ENCODE assay signal across 25 cellular contexts in genomic region chr1:184598403-184598802, GRCh38.
"Had no signal": no experiment of that assay in that cellular context is flagged by ENCODE, and none has a peak within 500 bp of the region (broad histone marks: within the 10 kb centered on the region; RNA-seq: fewer than 3 reads in every experiment).

No MANE protein-coding gene starts in this region.

- H3K27me3 ChIP-seq: SJSA1 had no signal

- H3K36me3 Mint-ChIP-seq: activated naive CD4-positive, alpha-beta T cell treated with anti-CD3 and anti-CD28 coated beads, Interleukin-2, amount 10 ng/mL, durations not matched to agents 7 days and 5 days; activated naive CD8-positive, alpha-beta T cell treated with anti-CD3 and anti-CD28 coated beads for 36 hours had no signal

- H3K4me3 Mint-ChIP-seq: activated CD4-positive, alpha-beta T cell treated with anti-CD3 and anti-CD28 coated beads for 36 hours; activated CD8-positive, alpha-beta T cell treated with anti-CD3 and anti-CD28 coated beads for 36 hours; activated naive CD4-positive, alpha-beta T cell treated with anti-CD3 and anti-CD28 coated beads, Interleukin-2, amount 10 ng/mL, durations not matched to agents 7 days and 5 days; activated naive CD8-positive, alpha-beta T cell treated with anti-CD3 and anti-CD28 coated beads for 36 hours; activated T-cell treated with anti-CD3 and anti-CD28 coated beads, Interleukin-2, amount 50 U/mL, for 72 hours; IgD-negative memory B cell; T-helper 17 cell had no signal

- H3K27ac ChIP-seq: SJSA1, WERI-Rb-1 had no signal

- H3K9me3 ChIP-seq: SJSA1 had no signal

- DNase-seq: activated CD4-positive, alpha-beta T cell treated with anti-CD3 and anti-CD28 coated beads for 36 hours; activated CD4-positive, alpha-beta T cell treated with anti-CD3 and anti-CD28 coated beads, Interleukin-2, amount 50 U/mL, for 1 hour; activated CD8-positive, alpha-beta memory T cell treated with anti-CD3 and anti-CD28 coated beads, Interleukin-2, amount 50 U/mL, for 4 hours; activated CD8-positive, alpha-beta T cell treated with anti-CD3 and anti-CD28 coated beads for 36 hours; activated gamma-delta T cell treated with Interleukin-2 at 50 U/mL for 16 hours; activated naive CD4-positive, alpha-beta T cell treated with anti-CD3 and anti-CD28 coated beads, Interleukin-2, amount 10 ng/mL, durations not matched to agents 7 days and 5 days; activated naive CD8-positive, alpha-beta T cell treated with anti-CD3 and anti-CD28 coated beads for 36 hours; activated T-cell treated with anti-CD3 and anti-CD28 coated beads, Interleukin-2, amount 50 U/mL, for 72 hours; KG1; NCI-H1092; NCI-H1417; NCI-H1930; NCI-H345; NCI-H510A; NCI-H82; RPMI8226; SHP77; T-helper 17 cell; T-helper 9 cell; WERI-Rb-1 had no signal

- H3K4me1 Mint-ChIP-seq: activated CD4-positive, alpha-beta T cell treated with anti-CD3 and anti-CD28 coated beads for 36 hours; activated naive CD4-positive, alpha-beta T cell treated with anti-CD3 and anti-CD28 coated beads, Interleukin-2, amount 10 ng/mL, durations not matched to agents 7 days and 5 days; activated naive CD8-positive, alpha-beta T cell treated with anti-CD3 and anti-CD28 coated beads for 36 hours; IgD-negative memory B cell; T-helper 17 cell had no signal

- H3K27me3 Mint-ChIP-seq: activated CD4-positive, alpha-beta T cell treated with anti-CD3 and anti-CD28 coated beads for 36 hours; activated CD8-positive, alpha-beta T cell treated with anti-CD3 and anti-CD28 coated beads for 36 hours; activated naive CD4-positive, alpha-beta T cell treated with anti-CD3 and anti-CD28 coated beads, Interleukin-2, amount 10 ng/mL, durations not matched to agents 7 days and 5 days; activated naive CD8-positive, alpha-beta T cell treated with anti-CD3 and anti-CD28 coated beads for 36 hours; IgD-negative memory B cell had no signal

- H3K27ac Mint-ChIP-seq: activated CD4-positive, alpha-beta T cell treated with anti-CD3 and anti-CD28 coated beads for 36 hours; activated CD8-positive, alpha-beta T cell treated with anti-CD3 and anti-CD28 coated beads for 36 hours; activated naive CD4-positive, alpha-beta T cell treated with anti-CD3 and anti-CD28 coated beads, Interleukin-2, amount 10 ng/mL, durations not matched to agents 7 days and 5 days; activated naive CD8-positive, alpha-beta T cell treated with anti-CD3 and anti-CD28 coated beads for 36 hours; activated T-cell treated with anti-CD3 and anti-CD28 coated beads, Interleukin-2, amount 50 U/mL, for 72 hours; activated T-helper 2 cell treated with anti-CD3 and anti-CD28 coated beads, Interferon-gamma antibody, Interleukin-2, Interleukin-4, amounts not matched to agents 10 μg/mL and 5 μg/mL and 100 μg/mL, durations not matched to agents 14 hours and 24 hours and 36 hours; T-helper 17 cell had no signal

- H3K4me3 ChIP-seq: SJSA1 had no signal

- H3K36me3 ChIP-seq: SJSA1, WERI-Rb-1 had no signal

- FAIRE-seq: bronchial epithelial cell had no signal

- ATAC-seq: activated CD4-positive, alpha-beta T cell treated with anti-CD3 and anti-CD28 coated beads for 36 hours; activated CD8-positive, alpha-beta T cell treated with anti-CD3 and anti-CD28 coated beads for 36 hours; activated T-cell treated with anti-CD3 and anti-CD28 coated beads, Interleukin-2, amount 50 U/mL, for 72 hours; Panc1; T-helper 17 cell had no signal

- H3K9me3 Mint-ChIP-seq: activated CD8-positive, alpha-beta T cell treated with anti-CD3 and anti-CD28 coated beads for 36 hours; activated naive CD4-positive, alpha-beta T cell treated with anti-CD3 and anti-CD28 coated beads, Interleukin-2, amount 10 ng/mL, durations not matched to agents 7 days and 5 days; activated naive CD8-positive, alpha-beta T cell treated with anti-CD3 and anti-CD28 coated beads for 36 hours; activated T-cell treated with anti-CD3 and anti-CD28 coated beads, Interleukin-2, amount 50 U/mL, for 72 hours; activated T-helper 2 cell treated with anti-CD3 and anti-CD28 coated beads, Interferon-gamma antibody, Interleukin-2, Interleukin-4, amounts not matched to agents 10 μg/mL and 5 μg/mL and 100 μg/mL, durations not matched to agents 14 hours and 24 hours and 36 hours; IgD-negative memory B cell had no signal
